ENCODE assay signal across 21 cellular contexts in the genomic region with DNA sequence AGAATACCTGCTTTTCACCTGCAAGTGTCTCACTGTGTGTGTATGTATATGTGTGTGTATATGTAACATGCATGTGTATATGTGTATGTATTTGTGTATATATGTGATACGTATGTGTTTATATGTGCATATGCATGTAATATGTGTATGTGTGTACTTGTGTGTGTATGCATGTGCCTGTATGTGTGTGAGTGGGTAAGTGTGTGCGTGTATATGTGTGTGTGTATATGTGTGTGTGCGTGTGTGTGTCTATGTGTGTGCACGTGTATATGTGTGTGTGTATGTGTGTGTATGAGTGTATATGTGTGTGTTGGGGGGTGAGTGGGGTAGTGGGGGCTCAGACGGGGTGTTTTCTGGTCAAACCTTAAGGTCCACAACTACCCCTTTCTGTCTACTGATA.
DNase-seq lines count a peak whose midpoint lies in the region; ATAC-seq, FAIRE-seq and TF ChIP-seq lines count a peak whose summit lies in the region.
"Had no signal": no experiment of that assay in that cellular context is flagged by ENCODE, and none has a peak within 500 bp of the region (broad histone marks: within the 10 kb centered on the region; RNA-seq: fewer than 3 reads in every experiment).

No MANE protein-coding gene starts in this region.

- no peak overlapping the region for H3K23ac ChIP-seq in mesendoderm (ENCODE audit: low read length)

- no peak overlapping the region for H3K27ac Mint-ChIP-seq in neural progenitor cell
- H3K27ac Mint-ChIP-seq: CD4-positive, alpha-beta T cell; IgD-negative memory B cell had no signal

- no peak overlapping the region for H3K4me3 ChIP-seq in HepG2 (replicated peaks in 1 of 3; ENCODE audit: insufficient read depth in 1 of 3, low read depth in 2 of 3, low read length in 3 of 3)
- H3K4me3 ChIP-seq in right lobe of liver, result no peak overlapping the region
- no peak overlapping the region for H3K4me3 ChIP-seq in GM12878
- no peak overlapping the region for H3K4me3 ChIP-seq in mesendoderm (ENCODE audit: low read length)
- H3K4me3 ChIP-seq in neural progenitor cell, result no peak overlapping the region
- H3K4me3 ChIP-seq: MG63 had no signal

- H4K5ac ChIP-seq in mesendoderm (ENCODE audit: low read length), result no peak overlapping the region

- H4K8ac ChIP-seq in mesendoderm (ENCODE audit: low read depth, low read length), result no peak overlapping the region

- no peak overlapping the region for H3K4ac ChIP-seq in mesendoderm (ENCODE audit: low read depth, low read length)

- in situ Hi-C loops in HepG2 (cut with HindIII; ENCODE audit: extremely low pct_ligation_motif_present, low pct_unique_long_range_greater_than_20kb), result no loop called here
- in situ Hi-C loops in GM12878 (cut with MboI), result no loop called here

- no peak overlapping the region for H3K9ac ChIP-seq in HepG2 (ENCODE audit: insufficient read depth, low read depth, low read length)
- H3K9ac ChIP-seq in GM12878 (ENCODE audit: control insufficient read depth, insufficient read depth, low read length), result no peak overlapping the region
- no peak overlapping the region for H3K9ac ChIP-seq in mesendoderm (ENCODE audit: low read length)
- no peak overlapping the region for H3K9ac ChIP-seq in neural progenitor cell

- no peak for TF ChIP-seq POLR2A in HepG2 (IDR thresholded peaks at IDR 0.05; ENCODE audit: insufficient read depth in 1 of 2, low read depth in 2 of 2, low read length in 2 of 2)
- no peak for TF ChIP-seq POLR2A in right lobe of liver (IDR thresholded peaks at IDR 0.05)
- TF ChIP-seq POLR2A in GM12878 (IDR thresholded peaks at IDR 0.05; ENCODE audit: low read depth, low read length), result no peak

- SMC1A ChIA-PET in GM12878 (lab: Charles Lee; ENCODE audit: uncharacterized antibody, unreplicated experiment), result no interaction called here

- H3K4me3 Mint-ChIP-seq in neural progenitor cell, result no peak overlapping the region
- H3K4me3 Mint-ChIP-seq: CD4-positive, alpha-beta T cell; IgD-negative memory B cell had no signal

- TF ChIP-seq EP300 in HepG2 (IDR thresholded peaks at IDR 0.05; ENCODE audit: low read depth in 2 of 2, low read length in 2 of 2), result no peak
- TF ChIP-seq EP300 in HepG2 (CRISPR knock-in tag; IDR thresholded peaks at IDR 0.05; ENCODE audit: borderline replicate concordance), result no peak
- no peak for TF ChIP-seq EP300 in GM12878 (IDR thresholded peaks at IDR 0.05; ENCODE audit: borderline replicate concordance in 1 of 2, control insufficient read depth in 1 of 2, low read depth in 2 of 2, low read length in 2 of 2)

- POLR2A ChIA-PET in HepG2 (lab: Yijun Ruan, JAX), result no interaction called here
- POLR2A ChIA-PET in GM12878 (lab: Charles Lee), result no interaction called here

- FAIRE-seq in HepG2 (lab: Jason Lieb, UNC), result no peak
- no peak for FAIRE-seq in GM12878 (lab: Jason Lieb, UNC)
- FAIRE-seq in urothelium cell line (lab: Jason Lieb, UNC), result peak; percentile 95
- FAIRE-seq in D721Med (lab: Jason Lieb, UNC), result no peak
- FAIRE-seq: H54 had no signal

- no peaks in the 10 kb centered on the region for H3K9me3 Mint-ChIP-seq in neural progenitor cell
- H3K9me3 Mint-ChIP-seq: CD4-positive, alpha-beta T cell had no signal

- H2AFZ ChIP-seq in HepG2 (ENCODE audit: low read length) (no peak overlapping the region), GM12878 (ENCODE audit: control insufficient read depth, low read depth, low read length) (no peak overlapping the region), neural progenitor cell (replicated peaks) (no peak overlapping the region)

- H3K4me2 ChIP-seq in HepG2 (ENCODE audit: low read depth, low read length) (no peak overlapping the region), GM12878 (ENCODE audit: control insufficient read depth, insufficient read depth) (no peak overlapping the region), mesendoderm (ENCODE audit: low read length) (no peak overlapping the region), neural progenitor cell (no peak overlapping the region)

- H3K36me3 ChIP-seq in HepG2 (replicated peaks in 1 of 2; ENCODE audit: control insufficient read depth in 1 of 2, insufficient read depth in 2 of 2, low read length in 2 of 2) (no peaks in the 10 kb centered on the region), right lobe of liver (no peaks in the 10 kb centered on the region), GM12878 (ENCODE audit: control insufficient read depth in 2 of 2, insufficient read depth in 2 of 2, low read length in 1 of 2) (no peaks in the 10 kb centered on the region), mesendoderm (ENCODE audit: control insufficient read depth, insufficient read depth, low read length) (no peaks in the 10 kb centered on the region), neural progenitor cell (no peaks in the 10 kb centered on the region)
- H3K36me3 ChIP-seq: MG63 had no signal

- H2BK5ac ChIP-seq in mesendoderm (ENCODE audit: low read length), result no peak overlapping the region

- no TSS peak for BruUV-seq in HepG2 (replicated peaks; lab: Mats Ljungman, UMichigan)
- no TSS peak for BruUV-seq in GM12878 (replicated peaks; lab: Mats Ljungman, UMichigan)

- no peaks in the 10 kb centered on the region for H3F3A ChIP-seq in neural progenitor cell (ENCODE audit: low read depth)

- H3K36me3 Mint-ChIP-seq in neural progenitor cell, result no peaks in the 10 kb centered on the region
- H3K36me3 Mint-ChIP-seq: IgD-negative memory B cell had no signal

- H2BK15ac ChIP-seq in mesendoderm (replicated peaks; ENCODE audit: low read depth), result no peak overlapping the region

- H3K56ac ChIP-seq in mesendoderm (ENCODE audit: low read length), result peak overlapping the region; percentile 42

- ATAC-seq in HepG2 (no peak), right lobe of liver (no peak), GM12878 (no peak)
- ATAC-seq: Right ventricle myocardium inferior had no signal

- H3K4me1 ChIP-seq in HepG2 (ENCODE audit: insufficient read depth, low read length) (peaks cover 7% of the 10 kb centered on the region; the same call in 1 of the 2 replicates), right lobe of liver (no peaks in the 10 kb centered on the region), GM12878 (ENCODE audit: control insufficient read depth, insufficient read depth, low read length) (peaks cover 5% of the 10 kb centered on the region; the same call in 1 of the 2 replicates), mesendoderm (ENCODE audit: control insufficient read depth, low read depth, low read length) (no peaks in the 10 kb centered on the region), neural progenitor cell (peaks cover 5% of the 10 kb centered on the region)

- H3K27me3 Mint-ChIP-seq in neural progenitor cell (ENCODE audit: insufficient read depth, low read depth), result no peaks in the 10 kb centered on the region
- H3K27me3 Mint-ChIP-seq: CD4-positive, alpha-beta T cell had no signal

- intact Hi-C loops in HepG2 (cut with micrococcal nuclease; ENCODE audit: unreplicated experiment), result no loop called here
- intact Hi-C loops in right lobe of liver (cut with DNase I), result no loop called here
- intact Hi-C loops in GM12878 (cut with micrococcal nuclease; ENCODE audit: unreplicated experiment), result no loop called here

- no peaks in the 10 kb centered on the region for H3K79me1 ChIP-seq in mesendoderm (ENCODE audit: low read length)

- H4K20me1 ChIP-seq in HepG2 (ENCODE audit: insufficient read depth, low read length), result no peaks in the 10 kb centered on the region
- no peaks in the 10 kb centered on the region for H4K20me1 ChIP-seq in GM12878 (ENCODE audit: control insufficient read depth, insufficient read depth)
- H4K20me1 ChIP-seq in neural progenitor cell (ENCODE audit: low read depth), result no peaks in the 10 kb centered on the region

- TF ChIP-seq RAD21 in HepG2 (CRISPR knock-in tag; IDR thresholded peaks at IDR 0.05) (no peak), GM12878 (IDR thresholded peaks at IDR 0.05; ENCODE audit: insufficient read depth, low read depth, low read length) (no peak)

- peaks cover 6% of the 10 kb centered on the region for H3K4me1 Mint-ChIP-seq in neural progenitor cell
- H3K4me1 Mint-ChIP-seq: IgD-negative memory B cell had no signal

- no peak for DNase-seq in HepG2 (ENCODE audit: low spot score)
- DNase-seq in right lobe of liver, result no peak
- DNase-seq in GM12878 (ENCODE audit: low read depth, low spot score), result no peak
- DNase-seq in mesendoderm, result no peak
- no peak for DNase-seq in urothelium cell line (ENCODE audit: low spot score)
- no peak for DNase-seq in caudate nucleus (lab: John Stamatoyannopoulos, UW)
- DNase-seq in D721Med (ENCODE audit: insufficient read length, low spot score), result no peak
- no peak for DNase-seq in neural progenitor cell (ENCODE audit: low spot score)
- DNase-seq: 8988T; CD4-positive, alpha-beta T cell; DMS53; Kasumi-1; MG63; NCI-H1092; NCI-H1436 treated with DMSO at 0.1 percent for 48 hours; NCI-H2029; NCI-H2171; NCI-H526 had no signal

- H3K27ac ChIP-seq in HepG2 (ENCODE audit: extremely low read length, insufficient read depth, low read length), result no peak overlapping the region
- no peak overlapping the region for H3K27ac ChIP-seq in right lobe of liver
- H3K27ac ChIP-seq in GM12878 (ENCODE audit: control insufficient read depth, insufficient read depth), result no peak overlapping the region
- no peak overlapping the region for H3K27ac ChIP-seq in mesendoderm (ENCODE audit: low read depth, low read length)
- no peak overlapping the region for H3K27ac ChIP-seq in caudate nucleus (ENCODE audit: low read depth, low read length)
- no peak overlapping the region for H3K27ac ChIP-seq in neural progenitor cell

- H3K27me3 ChIP-seq in HepG2 (ENCODE audit: control insufficient read depth in 1 of 2, insufficient read depth in 2 of 2, low read length in 2 of 2) (peaks cover 0 to 18% of the 10 kb centered on the region in 2 experiments; a peak in 3 of 5 replicates), right lobe of liver (no peaks in the 10 kb centered on the region), GM12878 (replicated peaks in 1 of 2; ENCODE audit: control insufficient read depth in 2 of 2, insufficient read depth in 2 of 2, low read length in 1 of 2) (no peaks in the 10 kb centered on the region), mesendoderm (ENCODE audit: insufficient read depth, low read length, poor library complexity) (no peaks in the 10 kb centered on the region), neural progenitor cell (no peaks in the 10 kb centered on the region)
- H3K27me3 ChIP-seq: MG63 had no signal

- no peak overlapping the region for H2AK5ac ChIP-seq in mesendoderm (ENCODE audit: low read length)

- 62% methylated on average over 5 of the region's 5 CpGs for WGBS in HepG2 (ENCODE audit: low lambda C conversion rate)
- WGBS in right lobe of liver (ENCODE audit: insufficient coverage, low coverage, low lambda C conversion rate, missing lambda C conversion rate), result 65% methylated on average over 4 of the region's 5 CpGs
- WGBS in GM12878 (ENCODE audit: insufficient coverage, insufficient replicate concordance, low lambda C conversion rate, missing lambda C conversion rate), result 77% methylated on average over 4 of the region's 5 CpGs
- WGBS in mesendoderm (ENCODE audit: extremely low coverage, insufficient coverage, low lambda C conversion rate), result 100% methylated on average over 2 of the region's 5 CpGs

- CTCF ChIA-PET in HepG2 (lab: Yijun Ruan, JAX; ENCODE audit: low intra/inter-chr PET ratio, low total read pairs) (no interaction called here), GM12878 (lab: Yijun Ruan, JAX) (interaction anchor here (1.2 kb wide), 1 partner anchor 298 kb away, joined by 5 read pairs; no protein-coding TSS in a partner anchor)

- H2BK120ac ChIP-seq in mesendoderm (ENCODE audit: low read depth, low read length), result no peak overlapping the region

- H3K18ac ChIP-seq in mesendoderm (ENCODE audit: low read length), result no peak overlapping the region

- RAD21 ChIA-PET in GM12878 (lab: Charles Lee; ENCODE audit: unreplicated experiment), result no interaction called here

- H3K79me2 ChIP-seq in HepG2 (ENCODE audit: insufficient read depth, low read length) (no peaks in the 10 kb centered on the region), GM12878 (ENCODE audit: control insufficient read depth, insufficient read depth, low read length) (no peaks in the 10 kb centered on the region), mesendoderm (ENCODE audit: control insufficient read depth, insufficient read depth, low read length) (no peaks in the 10 kb centered on the region), neural progenitor cell (ENCODE audit: low read depth) (no peaks in the 10 kb centered on the region)

- TF ChIP-seq CTCF in HepG2 (CRISPR knock-in tag; IDR thresholded peaks at IDR 0.05) (no peak), right lobe of liver (IDR thresholded peaks at IDR 0.05) (no peak), GM12878 (IDR thresholded peaks at IDR 0.05 in 2 of 3, conservative IDR thresholded peaks at IDR 0.05 in 1 of 3; ENCODE audit: control insufficient read depth in 2 of 3, extremely low read depth in 1 of 3, insufficient read depth in 1 of 3, low read depth in 3 of 3, low read length in 3 of 3) (no peak), D721Med (IDR thresholded peaks at IDR 0.05; ENCODE audit: insufficient read depth, missing control alignments) (no peak), neural progenitor cell (IDR thresholded peaks at IDR 0.05) (no peak)

- H3K9me3 ChIP-seq in HepG2 (ENCODE audit: low read length), result no peaks in the 10 kb centered on the region
- H3K9me3 ChIP-seq in right lobe of liver, result no peaks in the 10 kb centered on the region
- H3K9me3 ChIP-seq in GM12878 (replicated peaks; ENCODE audit: control insufficient read depth, insufficient read depth, low read length), result no peaks in the 10 kb centered on the region
- no peaks in the 10 kb centered on the region for H3K9me3 ChIP-seq in neural progenitor cell (ENCODE audit: low read depth)
- H3K9me3 ChIP-seq: MG63 had no signal

Comparison
In these comparisons a context has a peak if more than half of its experiments do, and no peak if none do; other contexts are left out.
1. Of the 75 proteins assayed by ChIP-seq in both HepG2 and GM12878: peak only in HepG2: none; only in GM12878: BCL3; in both: none; in neither: 74.